Comparison of ENCODE assay signal across 1 cellular context in genomic region chr12:62466596-62467411, GRCh38.
TF ChIP-seq lines count a peak whose summit lies in the region.

A gene with protein sequence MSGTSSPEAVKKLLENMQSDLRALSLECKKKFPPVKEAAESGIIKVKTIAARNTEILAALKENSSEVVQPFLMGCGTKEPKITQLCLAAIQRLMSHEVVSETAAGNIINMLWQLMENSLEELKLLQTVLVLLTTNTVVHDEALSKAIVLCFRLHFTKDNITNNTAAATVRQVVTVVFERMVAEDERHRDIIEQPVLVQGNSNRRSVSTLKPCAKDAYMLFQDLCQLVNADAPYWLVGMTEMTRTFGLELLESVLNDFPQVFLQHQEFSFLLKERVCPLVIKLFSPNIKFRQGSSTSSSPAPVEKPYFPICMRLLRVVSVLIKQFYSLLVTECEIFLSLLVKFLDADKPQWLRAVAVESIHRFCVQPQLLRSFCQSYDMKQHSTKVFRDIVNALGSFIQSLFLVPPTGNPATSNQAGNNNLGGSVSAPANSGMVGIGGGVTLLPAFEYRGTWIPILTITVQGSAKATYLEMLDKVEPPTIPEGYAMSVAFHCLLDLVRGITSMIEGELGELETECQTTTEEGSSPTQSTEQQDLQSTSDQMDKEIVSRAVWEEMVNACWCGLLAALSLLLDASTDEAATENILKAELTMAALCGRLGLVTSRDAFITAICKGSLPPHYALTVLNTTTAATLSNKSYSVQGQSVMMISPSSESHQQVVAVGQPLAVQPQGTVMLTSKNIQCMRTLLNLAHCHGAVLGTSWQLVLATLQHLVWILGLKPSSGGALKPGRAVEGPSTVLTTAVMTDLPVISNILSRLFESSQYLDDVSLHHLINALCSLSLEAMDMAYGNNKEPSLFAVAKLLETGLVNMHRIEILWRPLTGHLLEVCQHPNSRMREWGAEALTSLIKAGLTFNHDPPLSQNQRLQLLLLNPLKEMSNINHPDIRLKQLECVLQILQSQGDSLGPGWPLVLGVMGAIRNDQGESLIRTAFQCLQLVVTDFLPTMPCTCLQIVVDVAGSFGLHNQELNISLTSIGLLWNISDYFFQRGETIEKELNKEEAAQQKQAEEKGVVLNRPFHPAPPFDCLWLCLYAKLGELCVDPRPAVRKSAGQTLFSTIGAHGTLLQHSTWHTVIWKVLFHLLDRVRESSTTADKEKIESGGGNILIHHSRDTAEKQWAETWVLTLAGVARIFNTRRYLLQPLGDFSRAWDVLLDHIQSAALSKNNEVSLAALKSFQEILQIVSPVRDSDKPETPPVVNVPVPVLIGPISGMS (N-terminal part only) (plus strand): TSS chr12:62466826. CDS start chr12:62467208, 382 bp downstream.

TF ChIP-seq in WTC11, 78 proteins besides CTCF, POLR2A, EP300 and RAD21 (continued from another document and continues in another):
- TF ChIP-seq ZMAT4 (CRISPR knock-in tag; IDR thresholded peaks at IDR 0.05) (no peak), FOXP1 (CRISPR knock-in tag; IDR thresholded peaks at IDR 0.05; ENCODE audit: borderline replicate concordance) (peak; percentile 52; the same call in 1 of the 2 replicates), MXD4 (CRISPR knock-in tag; IDR thresholded peaks at IDR 0.05; ENCODE audit: borderline replicate concordance) (no peak), ZNF219 (CRISPR knock-in tag; IDR thresholded peaks at IDR 0.05; ENCODE audit: borderline replicate concordance) (no peak), OVOL2 (CRISPR knock-in tag; IDR thresholded peaks at IDR 0.05; ENCODE audit: borderline replicate concordance) (no peak), NR3C1 (CRISPR knock-in tag; conservative IDR thresholded peaks at IDR 0.05; ENCODE audit: low read depth) (no peak), ZNF317 (CRISPR knock-in tag; IDR thresholded peaks at IDR 0.05; ENCODE audit: borderline replicate concordance, low read depth) (no peak), SP1 (CRISPR knock-in tag; conservative IDR thresholded peaks at IDR 0.05) (no peak; the same call in none of the 2 replicates), GTF2I (CRISPR knock-in tag; conservative IDR thresholded peaks at IDR 0.05) (no peak), ESRRA (CRISPR knock-in tag; IDR thresholded peaks at IDR 0.05; ENCODE audit: borderline replicate concordance) (0 out of 2 replicates have a peak, but pooled peaks have one; percentile 62), E2F5 (CRISPR knock-in tag; IDR thresholded peaks at IDR 0.05) (peak; percentile 70; the same call in 1 of the 2 replicates), NFE2L1 (CRISPR knock-in tag; IDR thresholded peaks at IDR 0.05) (no peak), ZNF416 (CRISPR knock-in tag; IDR thresholded peaks at IDR 0.05) (no peak), EMX1 (CRISPR knock-in tag; IDR thresholded peaks at IDR 0.05) (no peak), E2F4 (CRISPR knock-in tag; IDR thresholded peaks at IDR 0.05; ENCODE audit: borderline replicate concordance, low read depth) (no peak), NFATC4 (CRISPR knock-in tag; IDR thresholded peaks at IDR 0.05) (no peak), SMAD4 (CRISPR knock-in tag; IDR thresholded peaks at IDR 0.05) (no peak), FOXJ3 (CRISPR knock-in tag; IDR thresholded peaks at IDR 0.05; ENCODE audit: borderline replicate concordance) (no peak), ARID4B (CRISPR knock-in tag; IDR thresholded peaks at IDR 0.05; ENCODE audit: borderline replicate concordance) (peak; percentile 21; the same call in 1 of the 2 replicates), ZNF671 (CRISPR knock-in tag; IDR thresholded peaks at IDR 0.05) (no peak), ATF1 (CRISPR knock-in tag; IDR thresholded peaks at IDR 0.05) (0 out of 2 replicates have a peak, but pooled peaks have one; percentile 30), PREB (CRISPR knock-in tag; IDR thresholded peaks at IDR 0.05; ENCODE audit: borderline replicate concordance) (peak; percentile 57; the same call in 1 of the 2 replicates)
- TF ChIP-seq, protein P1, sequence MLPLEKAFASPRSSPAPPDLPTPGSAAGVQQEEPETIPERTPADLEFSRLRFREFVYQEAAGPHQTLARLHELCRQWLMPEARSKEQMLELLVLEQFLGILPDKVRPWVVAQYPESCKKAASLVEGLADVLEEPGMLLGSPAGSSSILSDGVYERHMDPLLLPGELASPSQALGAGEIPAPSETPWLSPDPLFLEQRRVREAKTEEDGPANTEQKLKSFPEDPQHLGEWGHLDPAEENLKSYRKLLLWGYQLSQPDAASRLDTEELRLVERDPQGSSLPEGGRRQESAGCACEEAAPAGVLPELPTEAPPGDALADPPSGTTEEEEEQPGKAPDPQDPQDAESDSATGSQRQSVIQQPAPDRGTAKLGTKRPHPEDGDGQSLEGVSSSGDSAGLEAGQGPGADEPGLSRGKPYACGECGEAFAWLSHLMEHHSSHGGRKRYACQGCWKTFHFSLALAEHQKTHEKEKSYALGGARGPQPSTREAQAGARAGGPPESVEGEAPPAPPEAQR (CRISPR knock-in tag; IDR thresholded peaks at IDR 0.05) = no peak
- TF ChIP-seq, protein P2, sequence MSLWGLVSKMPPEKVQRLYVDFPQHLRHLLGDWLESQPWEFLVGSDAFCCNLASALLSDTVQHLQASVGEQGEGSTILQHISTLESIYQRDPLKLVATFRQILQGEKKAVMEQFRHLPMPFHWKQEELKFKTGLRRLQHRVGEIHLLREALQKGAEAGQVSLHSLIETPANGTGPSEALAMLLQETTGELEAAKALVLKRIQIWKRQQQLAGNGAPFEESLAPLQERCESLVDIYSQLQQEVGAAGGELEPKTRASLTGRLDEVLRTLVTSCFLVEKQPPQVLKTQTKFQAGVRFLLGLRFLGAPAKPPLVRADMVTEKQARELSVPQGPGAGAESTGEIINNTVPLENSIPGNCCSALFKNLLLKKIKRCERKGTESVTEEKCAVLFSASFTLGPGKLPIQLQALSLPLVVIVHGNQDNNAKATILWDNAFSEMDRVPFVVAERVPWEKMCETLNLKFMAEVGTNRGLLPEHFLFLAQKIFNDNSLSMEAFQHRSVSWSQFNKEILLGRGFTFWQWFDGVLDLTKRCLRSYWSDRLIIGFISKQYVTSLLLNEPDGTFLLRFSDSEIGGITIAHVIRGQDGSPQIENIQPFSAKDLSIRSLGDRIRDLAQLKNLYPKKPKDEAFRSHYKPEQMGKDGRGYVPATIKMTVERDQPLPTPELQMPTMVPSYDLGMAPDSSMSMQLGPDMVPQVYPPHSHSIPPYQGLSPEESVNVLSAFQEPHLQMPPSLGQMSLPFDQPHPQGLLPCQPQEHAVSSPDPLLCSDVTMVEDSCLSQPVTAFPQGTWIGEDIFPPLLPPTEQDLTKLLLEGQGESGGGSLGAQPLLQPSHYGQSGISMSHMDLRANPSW (CRISPR knock-in tag; conservative IDR thresholded peaks at IDR 0.05; ENCODE audit: low read depth) = no peak
- TF ChIP-seq, protein P3, sequence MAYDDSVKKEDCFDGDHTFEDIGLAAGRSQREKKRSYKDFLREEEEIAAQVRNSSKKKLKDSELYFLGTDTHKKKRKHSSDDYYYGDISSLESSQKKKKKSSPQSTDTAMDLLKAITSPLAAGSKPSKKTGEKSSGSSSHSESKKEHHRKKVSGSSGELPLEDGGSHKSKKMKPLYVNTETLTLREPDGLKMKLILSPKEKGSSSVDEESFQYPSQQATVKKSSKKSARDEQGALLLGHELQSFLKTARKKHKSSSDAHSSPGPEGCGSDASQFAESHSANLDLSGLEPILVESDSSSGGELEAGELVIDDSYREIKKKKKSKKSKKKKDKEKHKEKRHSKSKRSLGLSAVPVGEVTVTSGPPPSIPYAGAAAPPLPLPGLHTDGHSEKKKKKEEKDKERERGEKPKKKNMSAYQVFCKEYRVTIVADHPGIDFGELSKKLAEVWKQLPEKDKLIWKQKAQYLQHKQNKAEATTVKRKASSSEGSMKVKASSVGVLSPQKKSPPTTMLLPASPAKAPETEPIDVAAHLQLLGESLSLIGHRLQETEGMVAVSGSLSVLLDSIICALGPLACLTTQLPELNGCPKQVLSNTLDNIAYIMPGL (CRISPR knock-in tag; IDR thresholded peaks at IDR 0.05) = peak; percentile 64; the same call in 1 of the 2 replicates
- TF ChIP-seq, protein P4, sequence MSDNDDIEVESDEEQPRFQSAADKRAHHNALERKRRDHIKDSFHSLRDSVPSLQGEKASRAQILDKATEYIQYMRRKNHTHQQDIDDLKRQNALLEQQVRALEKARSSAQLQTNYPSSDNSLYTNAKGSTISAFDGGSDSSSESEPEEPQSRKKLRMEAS (CRISPR knock-in tag; IDR thresholded peaks at IDR 0.05) = no peak; the same call in none of the 2 replicates
- TF ChIP-seq, protein P5, sequence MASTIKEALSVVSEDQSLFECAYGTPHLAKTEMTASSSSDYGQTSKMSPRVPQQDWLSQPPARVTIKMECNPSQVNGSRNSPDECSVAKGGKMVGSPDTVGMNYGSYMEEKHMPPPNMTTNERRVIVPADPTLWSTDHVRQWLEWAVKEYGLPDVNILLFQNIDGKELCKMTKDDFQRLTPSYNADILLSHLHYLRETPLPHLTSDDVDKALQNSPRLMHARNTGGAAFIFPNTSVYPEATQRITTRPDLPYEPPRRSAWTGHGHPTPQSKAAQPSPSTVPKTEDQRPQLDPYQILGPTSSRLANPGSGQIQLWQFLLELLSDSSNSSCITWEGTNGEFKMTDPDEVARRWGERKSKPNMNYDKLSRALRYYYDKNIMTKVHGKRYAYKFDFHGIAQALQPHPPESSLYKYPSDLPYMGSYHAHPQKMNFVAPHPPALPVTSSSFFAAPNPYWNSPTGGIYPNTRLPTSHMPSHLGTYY (CRISPR knock-in tag; IDR thresholded peaks at IDR 0.05) = no peak
- TF ChIP-seq, protein P6, sequence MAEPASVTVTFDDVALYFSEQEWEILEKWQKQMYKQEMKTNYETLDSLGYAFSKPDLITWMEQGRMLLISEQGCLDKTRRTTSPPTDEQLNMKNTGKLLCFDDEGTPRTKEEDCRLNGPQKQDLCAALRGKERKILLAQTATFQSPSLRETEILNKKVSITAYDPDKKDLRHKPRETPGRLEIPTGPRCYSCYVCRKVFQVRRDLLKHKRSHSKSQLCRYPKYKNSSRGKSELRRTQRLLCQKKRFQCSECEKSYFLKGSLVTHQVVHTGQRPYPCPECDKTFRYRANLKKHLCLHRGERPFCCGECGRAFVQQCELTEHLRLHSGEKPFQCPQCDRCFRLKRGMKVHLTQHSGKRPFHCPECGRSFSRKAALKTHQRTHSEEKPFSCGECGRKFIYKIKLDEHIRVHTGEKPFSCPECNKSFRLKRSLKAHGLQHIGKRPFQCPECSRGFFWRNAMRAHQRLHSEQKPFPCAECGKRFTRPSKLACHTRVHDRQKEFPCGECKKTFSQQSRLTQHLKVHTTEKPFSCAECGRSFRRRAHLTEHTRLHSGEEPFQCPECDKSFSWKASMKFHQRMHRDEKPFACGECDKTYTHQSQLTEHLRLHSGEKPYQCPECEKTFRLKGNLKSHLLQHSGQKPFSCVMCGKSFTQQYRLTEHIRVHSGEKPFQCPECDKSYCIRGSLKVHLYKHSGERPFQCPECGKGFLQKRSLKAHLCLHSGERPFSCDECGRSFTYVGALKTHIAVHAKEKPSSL (CRISPR knock-in tag; conservative IDR thresholded peaks at IDR 0.05) = no peak
